19 cellular contexts compared by ENCODE assay signal in the genomic region with DNA sequence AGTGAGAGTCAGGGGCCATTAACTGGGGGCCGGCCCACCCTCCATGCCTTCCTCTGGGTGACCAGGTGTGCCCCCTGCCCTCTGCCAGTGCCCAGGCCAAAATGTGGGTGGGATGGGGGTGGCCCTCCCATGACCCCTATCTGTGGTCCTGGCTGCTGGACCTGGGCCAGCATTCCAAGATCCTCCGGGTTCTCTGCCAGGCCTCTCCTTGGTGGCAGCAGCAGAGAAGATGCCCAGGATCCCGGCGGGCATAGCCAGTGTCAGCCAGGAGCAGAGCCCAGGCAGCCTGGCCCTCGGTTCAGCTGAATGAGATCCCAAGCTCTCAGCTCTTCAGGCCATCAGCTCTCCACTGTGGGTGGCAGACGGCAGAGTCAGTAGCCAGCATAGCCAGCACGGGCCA. TPM values are rescaled to one million over a fixed set of nuclear protein-coding genes. Genes with fewer than 3 reads are reported as not detected.
DNase-seq lines count a peak whose midpoint lies in the region; ATAC-seq and TF ChIP-seq lines count a peak whose summit lies in the region.
"Had no signal": no experiment of that assay in that cellular context is flagged by ENCODE, and none has a peak within 500 bp of the region (broad histone marks: within the 10 kb centered on the region; RNA-seq: fewer than 3 reads in every experiment).

No MANE protein-coding gene starts in this region.

- no peak overlapping the region for H3K27ac ChIP-seq in spleen
- H3K27ac ChIP-seq: C4-2B had no signal

- no peak for ATAC-seq in activated naive CD4-positive, alpha-beta T cell treated with anti-CD3 and anti-CD28 coated beads, Interleukin-2, amount 50 U/mL, for 72 hours
- ATAC-seq in activated B cell treated with CpG ODN at 0.5 μM for 24 hours (ENCODE audit: low read depth) (no peak), GM19395 (IDR thresholded peaks at IDR 0.05; ENCODE audit: unreplicated experiment) (no peak), GM19397 (IDR thresholded peaks at IDR 0.05; ENCODE audit: unreplicated experiment) (no peak)
- ATAC-seq: Panc1 had no signal

- peaks cover 0 to 10% (median 3%) of the 10 kb centered on the region in 6 donors for H3K4me1 ChIP-seq in spleen

- H3K36me3 ChIP-seq in spleen: no peaks in the 10 kb centered on the region

- no peaks in the 10 kb centered on the region for H3K4me1 Mint-ChIP-seq in activated naive CD4-positive, alpha-beta T cell treated with anti-CD3 and anti-CD28 coated beads, Interleukin-2, amount 10 ng/mL, durations not matched to agents 7 days and 5 days
- no peaks in the 10 kb centered on the region for H3K4me1 Mint-ChIP-seq in activated B cell treated with CpG ODN at 0.5 μM for 24 hours

- H3K4me3 Mint-ChIP-seq in activated naive CD4-positive, alpha-beta T cell treated with anti-CD3 and anti-CD28 coated beads, Interleukin-2, amount 10 ng/mL, durations not matched to agents 7 days and 5 days: no peak overlapping the region
- no peak overlapping the region for H3K4me3 Mint-ChIP-seq in activated B cell treated with CpG ODN at 0.5 μM for 24 hours

- peaks cover 0 to 25% (median 21%) of the 10 kb centered on the region in 8 donors for H3K9me3 ChIP-seq in spleen

- H3K9me3 Mint-ChIP-seq in activated naive CD4-positive, alpha-beta T cell treated with anti-CD3 and anti-CD28 coated beads, Interleukin-2, amount 10 ng/mL, durations not matched to agents 7 days and 5 days: peaks cover 15% of the 10 kb centered on the region
- H3K9me3 Mint-ChIP-seq in activated naive CD4-positive, alpha-beta T cell treated with anti-CD3 and anti-CD28 coated beads, Interleukin-2, amount 50 U/mL, for 72 hours: peaks cover 12 to 15% of the 10 kb centered on the region in 2 donors
- H3K9me3 Mint-ChIP-seq in activated B cell treated with CpG ODN at 0.5 μM for 24 hours: peaks cover 14% of the 10 kb centered on the region

- H3K36me3 Mint-ChIP-seq in activated naive CD4-positive, alpha-beta T cell treated with anti-CD3 and anti-CD28 coated beads, Interleukin-2, amount 10 ng/mL, durations not matched to agents 7 days and 5 days: no peaks in the 10 kb centered on the region
- peaks cover 0 to 16% of the 10 kb centered on the region in 2 donors for H3K36me3 Mint-ChIP-seq in activated naive CD4-positive, alpha-beta T cell treated with anti-CD3 and anti-CD28 coated beads, Interleukin-2, amount 50 U/mL, for 72 hours
- H3K36me3 Mint-ChIP-seq in activated B cell treated with CpG ODN at 0.5 μM for 24 hours (ENCODE audit: low read depth): no peaks in the 10 kb centered on the region

- H3K27me3 ChIP-seq in spleen (replicated peaks in 1 of 7): peaks cover 0 to 9% (median 0%) of the 10 kb centered on the region in 7 donors

- no peak overlapping the region for H3K27ac Mint-ChIP-seq in activated naive CD4-positive, alpha-beta T cell treated with anti-CD3 and anti-CD28 coated beads, Interleukin-2, amount 10 ng/mL, durations not matched to agents 7 days and 5 days
- no peak overlapping the region for H3K27ac Mint-ChIP-seq in activated naive CD4-positive, alpha-beta T cell treated with anti-CD3 and anti-CD28 coated beads, Interleukin-2, amount 50 U/mL, for 72 hours
- no peak overlapping the region for H3K27ac Mint-ChIP-seq in activated B cell treated with CpG ODN at 0.5 μM for 24 hours

- no peak overlapping the region for H3K4me3 ChIP-seq in spleen

- POLR2A ChIA-PET in activated B cell treated with CpG ODN at 0.5 μM for 24 hours (lab: Charles Lee): no interaction called here

- WGBS in spleen, 5 donors: 74 to 91% (median 88%) methylated on average over 2 to 7 of the region's 7 CpGs

- H3K27me3 Mint-ChIP-seq in activated naive CD4-positive, alpha-beta T cell treated with anti-CD3 and anti-CD28 coated beads, Interleukin-2, amount 10 ng/mL, durations not matched to agents 7 days and 5 days: peaks cover 5% of the 10 kb centered on the region
- H3K27me3 Mint-ChIP-seq in activated B cell treated with CpG ODN at 0.5 μM for 24 hours: no peaks in the 10 kb centered on the region

- intact Hi-C loops in activated B cell treated with CpG ODN at 0.5 μM for 24 hours (cut with micrococcal nuclease) (no loop called here), spleen (cut with DNase I; ENCODE audit: low total_unique reads) (no loop called here)

- peak; percentile 14 for DNase-seq in activated naive CD4-positive, alpha-beta T cell treated with anti-CD3 and anti-CD28 coated beads, Interleukin-2, amount 10 ng/mL, durations not matched to agents 7 days and 5 days
- no peak for DNase-seq in activated naive CD4-positive, alpha-beta T cell treated with anti-CD3 and anti-CD28 coated beads, Interleukin-2, amount 50 U/mL, for 72 hours (ENCODE audit: low spot score in 2 of 2)
- peak; percentile 1 for DNase-seq in activated B cell treated with CpG ODN at 0.5 μM for 24 hours
- DNase-seq in mesenteric fat pad (ENCODE audit: low spot score): peak; percentile 55
- peak; percentile 56 for DNase-seq in spleen
- DNase-seq in amygdala (lab: John Stamatoyannopoulos, UW): no peak
- DNase-seq: DMS53, GDM1, Kasumi-1, NCI-H1694, NCI-H2081, NCI-H2171 treated with DMSO at 0.1 percent for 48 hours, NCI-H524 treated with DMSO at 0.1 percent for 48 hours, NCI-H82 had no signal

- CTCF ChIA-PET in activated naive CD4-positive, alpha-beta T cell treated with anti-CD3 and anti-CD28 coated beads, Interleukin-2, amount 10 ng/mL, durations not matched to agents 7 days and 5 days (lab: Charles Lee): no interaction called here
- CTCF ChIA-PET in activated B cell treated with CpG ODN at 0.5 μM for 24 hours (lab: Charles Lee): no interaction called here

- TF ChIP-seq POLR2A in spleen (IDR thresholded peaks at IDR 0.05): no peak

- TF ChIP-seq CTCF in activated B cell treated with CpG ODN at 0.5 μM for 24 hours (IDR thresholded peaks at IDR 0.05) (no peak), spleen (IDR thresholded peaks at IDR 0.05 in 8 of 11, conservative IDR thresholded peaks at IDR 0.05 in 3 of 11) (no peak)

RNA-seq across cellular contexts. Expression of gene ACTRT2, which starts 31.3 kb away (rescaled TPM):
- total RNA-seq in activated naive CD4-positive, alpha-beta T cell treated with anti-CD3 and anti-CD28 coated beads, Interleukin-2, amount 50 U/mL, for 72 hours: not detected
- total RNA-seq in activated B cell treated with CpG ODN at 0.5 μM for 24 hours (not detected in 2 replicates), mesenteric fat pad (not detected), spleen (not detected)
- polyA plus RNA-seq in spleen: not detected
- total RNA-seq: MCF 10A had no signal

Comparison
In these comparisons a context has a peak if more than half of its experiments do, and no peak if none do; other contexts are left out.
1. DNase-seq: peak in activated naive CD4-positive, alpha-beta T cell treated with anti-CD3 and anti-CD28 coated beads, Interleukin-2, amount 10 ng/mL, durations not matched to agents 7 days and 5 days (single experiment), activated B cell treated with CpG ODN at 0.5 μM for 24 hours (single experiment), mesenteric fat pad (single experiment) and spleen (single experiment); none in activated naive CD4-positive, alpha-beta T cell treated with anti-CD3 and anti-CD28 coated beads, Interleukin-2, amount 50 U/mL, for 72 hours (0 of 2) and amygdala (0 of 56).